ENCODE assay signal across 24 cellular contexts in the genomic region with DNA sequence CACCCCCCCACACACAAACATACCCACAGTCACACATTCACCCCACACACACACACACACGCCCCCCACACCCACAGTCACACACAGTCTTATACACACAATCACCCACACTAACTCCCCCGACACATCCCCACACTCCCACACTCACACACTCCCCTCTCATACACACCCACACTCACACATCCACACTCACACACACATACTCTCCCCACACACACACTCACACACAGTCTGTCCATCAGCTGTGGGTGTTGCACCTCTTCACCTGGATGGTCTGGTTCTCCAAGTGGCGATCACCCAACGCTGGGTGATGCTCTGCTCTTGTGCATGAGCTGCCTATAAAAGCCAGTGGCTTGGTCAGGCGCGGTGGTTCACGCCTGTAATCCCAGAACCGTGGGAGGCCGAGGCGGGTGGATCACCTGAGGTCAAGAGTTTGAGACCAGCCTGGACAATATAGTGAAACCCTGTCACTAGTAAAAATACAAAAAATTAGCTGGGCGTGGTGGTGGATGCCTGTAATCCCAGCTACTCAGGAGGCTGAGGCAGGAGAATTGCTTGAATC.
"Had no signal": no experiment of that assay in that cellular context is flagged by ENCODE, and none has a peak within 500 bp of the region (broad histone marks: within the 10 kb centered on the region; RNA-seq: fewer than 3 reads in every experiment).

No MANE protein-coding gene starts in this region.

- DNase-seq: dermis blood vessel endothelial cell; effector memory CD4-positive, alpha-beta T cell; esophagus squamous epithelium; foreskin melanocyte; glutamatergic neuron; heart right ventricle; hippocampal formation; kidney glomerular epithelial cell; left colon; left ventricle myocardium inferior; lower lobe of right lung; occipital lobe; ovary; psoas muscle; right cardiac atrium; spleen; stimulated activated CD4-positive, alpha-beta T cell treated with anti-CD3 and anti-CD28 coated beads, Interleukin-4, amount 100 ng/mL, for 4 hours; stimulated activated naive CD8-positive, alpha-beta T cell treated with anti-CD3 and anti-CD28 coated beads, Interleukin-15, Interleukin-2, amounts not matched to agents 100 U/mL and 50 U/mL, for 24 hours; transverse colon had no signal

- ATAC-seq: left colon, right cardiac atrium had no signal

- H3K9me3 ChIP-seq: esophagus squamous epithelium, lower lobe of right lung, ovary, psoas muscle, transverse colon, vagina had no signal

- H3K36me3 ChIP-seq: esophagus squamous epithelium, left ventricle myocardium inferior, lower lobe of right lung, ovary, spleen, transverse colon, vagina had no signal

- H3K4me1 ChIP-seq: esophagus squamous epithelium, heart right ventricle, left ventricle myocardium inferior, lower lobe of right lung, psoas muscle, spleen, vagina had no signal

- H3K27me3 Mint-ChIP-seq: natural killer cell treated with Interleukin-12 subunit alpha and Interleukin-12 subunit beta and Interleukin-15 and Interleukin-18, amount 100 ng/mL, for 72 hours; stimulated activated memory B cell treated with anti-CD40 and anti-IgM and Interleukin-4, amounts not matched to agents 10 μg/mL and 1 μg/mL and 100 μg/mL, for 72 hours had no signal

- H3K27ac Mint-ChIP-seq: natural killer cell treated with Interleukin-12 subunit alpha and Interleukin-12 subunit beta and Interleukin-15 and Interleukin-18, amount 100 ng/mL, for 72 hours; stimulated activated memory B cell treated with anti-CD40 and anti-IgM and Interleukin-4, amounts not matched to agents 10 μg/mL and 1 μg/mL and 100 μg/mL, for 72 hours had no signal

- H3K27ac ChIP-seq: coronary artery, esophagus squamous epithelium, heart right ventricle, left ventricle myocardium inferior, lower lobe of right lung, ovary, psoas muscle, skin epidermis, spleen, transverse colon, vagina had no signal

- H3K36me3 Mint-ChIP-seq: natural killer cell treated with Interleukin-12 subunit alpha and Interleukin-12 subunit beta and Interleukin-15 and Interleukin-18, amount 100 ng/mL, for 72 hours; stimulated activated memory B cell treated with anti-CD40 and anti-IgM and Interleukin-4, amounts not matched to agents 10 μg/mL and 1 μg/mL and 100 μg/mL, for 72 hours had no signal

- H3K4me1 Mint-ChIP-seq: stimulated activated memory B cell treated with anti-CD40 and anti-IgM and Interleukin-4, amounts not matched to agents 10 μg/mL and 1 μg/mL and 100 μg/mL, for 72 hours had no signal

- H3K4me3 Mint-ChIP-seq: natural killer cell treated with Interleukin-12 subunit alpha and Interleukin-12 subunit beta and Interleukin-15 and Interleukin-18, amount 100 ng/mL, for 72 hours; stimulated activated memory B cell treated with anti-CD40 and anti-IgM and Interleukin-4, amounts not matched to agents 10 μg/mL and 1 μg/mL and 100 μg/mL, for 72 hours had no signal

- H3K4me3 ChIP-seq: coronary artery, esophagus squamous epithelium, heart right ventricle, left ventricle myocardium inferior, lower lobe of right lung, ovary, psoas muscle, skin epidermis, spleen, transverse colon, vagina had no signal

- H3K27me3 ChIP-seq: esophagus squamous epithelium, ovary, transverse colon, vagina had no signal
